In genomic region chr1:109639841-109640184, GRCh38 we compare ENCODE assay signal across 15 cellular contexts. TPM values are rescaled to one million over a fixed set of nuclear protein-coding genes. Genes with fewer than 3 reads are reported as not detected.
A peak's percentile ranks its signal among the peaks of the same experiment; 100 is the strongest.
DNase-seq lines count a peak whose midpoint lies in the region; ATAC-seq, FAIRE-seq and TF ChIP-seq lines count a peak whose summit lies in the region.
"Had no signal": no experiment of that assay in that cellular context is flagged by ENCODE, and none has a peak within 500 bp of the region (broad histone marks: within the 10 kb centered on the region; RNA-seq: fewer than 3 reads in every experiment).

No MANE protein-coding gene starts in this region.

- H3K9ac ChIP-seq in HepG2 (ENCODE audit: insufficient read depth, low read depth, low read length) = no peak overlapping the region

- POLR2A ChIA-PET in HepG2 (lab: Yijun Ruan, JAX) = interaction anchor here (0.7 to 3.8 kb wide), 11 partner anchors 11 to 145 kb away, joined by 3 to 23 read pairs (median 4); partner anchors contain the start of genes EPS8L3, GNAI3, GSTM2 and GSTM4

- H3K4me3 Mint-ChIP-seq in chondrocyte (ENCODE audit: unreplicated experiment) = no peak overlapping the region

- H3K4me2 ChIP-seq in HepG2 (ENCODE audit: low read depth, low read length) = peak overlapping the region; percentile 29; the same call in 1 of the 2 replicates
- H3K4me2 ChIP-seq: PC-9 had no signal

- CTCF ChIA-PET in HepG2 (lab: Yijun Ruan, JAX; ENCODE audit: low intra/inter-chr PET ratio, low total read pairs) = interaction anchor here (1.1 to 2.6 kb wide), 3 partner anchors 10 to 134 kb away, joined by 3 to 13 read pairs (median 7); no protein-coding TSS in a partner anchor

- peaks cover 39% of the 10 kb centered on the region for H3K4me1 ChIP-seq in HepG2 (ENCODE audit: insufficient read depth, low read length)
- peaks cover 0 to 17% (median 0%) of the 10 kb centered on the region in 4 donors for H3K4me1 ChIP-seq in right lobe of liver
- H3K4me1 ChIP-seq in upper lobe of right lung = peaks cover 8% of the 10 kb centered on the region
- H3K4me1 ChIP-seq: ascending aorta, psoas muscle had no signal

- TF ChIP-seq POLR2A in HepG2 (IDR thresholded peaks at IDR 0.05; ENCODE audit: insufficient read depth in 1 of 2, low read depth in 2 of 2, low read length in 2 of 2) = no peak
- TF ChIP-seq POLR2A in right lobe of liver (IDR thresholded peaks at IDR 0.05) = no peak

- H3K9me3 ChIP-seq in HepG2 (ENCODE audit: low read length) = no peaks in the 10 kb centered on the region
- H3K9me3 ChIP-seq in right lobe of liver = no peaks in the 10 kb centered on the region
- H3K9me3 ChIP-seq in upper lobe of right lung = no peaks in the 10 kb centered on the region
- H3K9me3 ChIP-seq: ascending aorta, gastroesophageal sphincter, lower lobe of right lung, psoas muscle, stomach had no signal

- 0 out of 5 replicates have a peak, but pooled peaks cover 0 to 3% of the 10 kb centered on the region in 2 experiments for H3K27me3 ChIP-seq in HepG2 (ENCODE audit: control insufficient read depth in 1 of 2, insufficient read depth in 2 of 2, low read length in 2 of 2)
- H3K27me3 ChIP-seq in right lobe of liver = no peaks in the 10 kb centered on the region
- H3K27me3 ChIP-seq in upper lobe of right lung = no peaks in the 10 kb centered on the region
- H3K27me3 ChIP-seq: ascending aorta, gastroesophageal sphincter, stomach had no signal

- H3K27ac Mint-ChIP-seq in chondrocyte (ENCODE audit: unreplicated experiment) = no peak overlapping the region

- no peak overlapping the region for H3K4me3 ChIP-seq in HepG2 (replicated peaks in 1 of 3; ENCODE audit: insufficient read depth in 1 of 3, low read depth in 2 of 3, low read length in 3 of 3)
- no peak overlapping the region for H3K4me3 ChIP-seq in right lobe of liver
- H3K4me3 ChIP-seq in upper lobe of right lung = no peak overlapping the region
- H3K4me3 ChIP-seq: ascending aorta, gastroesophageal sphincter, lower lobe of right lung, PC-9, psoas muscle, stomach had no signal

- H3K36me3 ChIP-seq in HepG2 (replicated peaks in 1 of 2; ENCODE audit: control insufficient read depth in 1 of 2, insufficient read depth in 2 of 2, low read length in 2 of 2) (no peaks in the 10 kb centered on the region), right lobe of liver (no peaks in the 10 kb centered on the region), upper lobe of right lung (no peaks in the 10 kb centered on the region)
- H3K36me3 ChIP-seq: ascending aorta, gastroesophageal sphincter, lower lobe of right lung, stomach had no signal

- peaks cover 18% of the 10 kb centered on the region for H3K4me1 Mint-ChIP-seq in chondrocyte (ENCODE audit: low read depth)

- TF ChIP-seq EP300 in HepG2 (IDR thresholded peaks at IDR 0.05; ENCODE audit: low read depth in 2 of 2, low read length in 2 of 2) (no peak), HepG2 (CRISPR knock-in tag; IDR thresholded peaks at IDR 0.05; ENCODE audit: borderline replicate concordance) (no peak)

- no TSS peak for BruUV-seq in HepG2 (replicated peaks; lab: Mats Ljungman, UMichigan)

- no peak for TF ChIP-seq CTCF in HepG2 (CRISPR knock-in tag; IDR thresholded peaks at IDR 0.05)
- no peak for TF ChIP-seq CTCF in right lobe of liver (IDR thresholded peaks at IDR 0.05)
- no peak for TF ChIP-seq CTCF in chondrocyte (IDR thresholded peaks at IDR 0.05)
- no peak for TF ChIP-seq CTCF in upper lobe of right lung (IDR thresholded peaks at IDR 0.05)

- in situ Hi-C loops in HepG2 (cut with HindIII; ENCODE audit: extremely low pct_ligation_motif_present, low pct_unique_long_range_greater_than_20kb) (loop anchor here (5.0 to 10.0 kb wide), 3 partner anchors 67 to 345 kb away; partner anchors contain the start of gene AHCYL1), ACHN (cut with HindIII; ENCODE audit: low pct_ligation_motif_present, low pct_unique_long_range_greater_than_20kb, low sequenced_read_pairs) (no loop called here)

- H3K27ac ChIP-seq in HepG2 (ENCODE audit: extremely low read length, insufficient read depth, low read length) (no peak overlapping the region), right lobe of liver (no peak overlapping the region), upper lobe of right lung (no peak overlapping the region)
- H3K27ac ChIP-seq: ascending aorta, gastroesophageal sphincter, lower lobe of right lung, PC-9, psoas muscle, stomach had no signal

- no peaks in the 10 kb centered on the region for H4K20me1 ChIP-seq in HepG2 (ENCODE audit: insufficient read depth, low read length)

- no peak for DNase-seq in HepG2 (ENCODE audit: low spot score)
- no peak for DNase-seq in right lobe of liver
- peak; percentile 57 for DNase-seq in chondrocyte (ENCODE audit: low spot score)
- peak; percentile 52 for DNase-seq in upper lobe of right lung
- DNase-seq in SHP77 (lab: John Stamatoyannopoulos, UW) = no peak
- no peak for DNase-seq in ACHN

- H3K27me3 Mint-ChIP-seq in chondrocyte (ENCODE audit: low read depth) = no peaks in the 10 kb centered on the region

- no peak for FAIRE-seq in HepG2 (lab: Jason Lieb, UNC)
- FAIRE-seq: colon, TTC549 had no signal

- H3K9me3 Mint-ChIP-seq in chondrocyte (ENCODE audit: low read depth) = no peaks in the 10 kb centered on the region

- ATAC-seq in HepG2 (peak; percentile 16), right lobe of liver (no peak), upper lobe of right lung (no peak)

- no peak for TF ChIP-seq RAD21 in HepG2 (CRISPR knock-in tag; IDR thresholded peaks at IDR 0.05)

- WGBS in HepG2 (ENCODE audit: low lambda C conversion rate) = 19% methylated on average over 5 of the region's 6 CpGs
- WGBS in right lobe of liver (ENCODE audit: insufficient coverage, low coverage, low lambda C conversion rate, missing lambda C conversion rate) = 20% methylated on average over 1 of the region's 6 CpGs

- intact Hi-C loops in HepG2 (cut with micrococcal nuclease; ENCODE audit: unreplicated experiment) (loop anchor here (2.0 to 5.0 kb wide), 2 partner anchors 97 to 352 kb away; no protein-coding TSS in a partner anchor), right lobe of liver (cut with DNase I) (loop anchor here (5.0 kb wide), 2 partner anchors 132 to 153 kb away; no protein-coding TSS in a partner anchor), upper lobe of right lung (cut with DNase I) (loop anchor here (5.0 kb wide), 1 partner anchor 132 kb away; no protein-coding TSS in a partner anchor)

- no peaks in the 10 kb centered on the region for H3K79me2 ChIP-seq in HepG2 (ENCODE audit: insufficient read depth, low read length)

- no peak overlapping the region for H2AFZ ChIP-seq in HepG2 (ENCODE audit: low read length)
- H2AFZ ChIP-seq: PC-9 had no signal

- no peaks in the 10 kb centered on the region for H3K36me3 Mint-ChIP-seq in chondrocyte (ENCODE audit: low read depth)
- H3K36me3 Mint-ChIP-seq: naive thymus-derived CD4-positive, alpha-beta T cell had no signal

RNA-seq across cellular contexts. Expression of gene GSTM4, which starts 16.1 kb away (rescaled TPM):
- 25.3 and 30.6 TPM in 2 replicates for total RNA-seq in HepG2 (2016; rRNA removed; fragmentation: Illumina TruSeq; extraction: Trizol)
- total RNA-seq in HepG2 (2016; cell fraction: cytosol; rRNA removed; fragmentation: Illumina TruSeq; extraction: Trizol; ENCODE audit: low read depth) = 5.6 and 6.1 TPM in 2 replicates
- 24.3 and 31.1 TPM in 2 replicates for total RNA-seq in HepG2 (2016; cell fraction: insoluble cytoplasmic fraction; rRNA removed; fragmentation: Illumina TruSeq; extraction: Trizol)
- 7.3 and 9.5 TPM in 2 replicates for total RNA-seq in HepG2 (2016; cell fraction: membrane; rRNA removed; fragmentation: Illumina TruSeq; extraction: Trizol)
- total RNA-seq in HepG2 (2016; cell fraction: nucleus; rRNA removed; fragmentation: Illumina TruSeq; extraction: Trizol) = 21.1 and 23.4 TPM in 2 replicates
- 36.7 and 40.8 TPM in 2 replicates for polyA plus RNA-seq in HepG2 (2011; rRNA removed)
- polyA plus RNA-seq in HepG2 (2011; cell fraction: cytosol; rRNA removed) = 29.0 and 30.5 TPM in 2 replicates
- polyA plus RNA-seq in HepG2 (2011; cell fraction: nucleus; rRNA removed) = 60.6 and 65.2 TPM in 2 replicates
- polyA plus RNA-seq in HepG2 (2012) = 22.1 and 35.2 TPM in 2 replicates
- 7.6 and 9.9 TPM in 2 replicates for polyA plus RNA-seq in HepG2 (2016; cell fraction: cytosol; fragmentation: Illumina TruSeq; extraction: Trizol; ENCODE audit: low read depth)
- 56.0 and 57.9 TPM in 2 replicates for polyA plus RNA-seq in HepG2 (2016; cell fraction: insoluble cytoplasmic fraction; fragmentation: Illumina TruSeq; extraction: Trizol; ENCODE audit: low read depth)
- polyA plus RNA-seq in HepG2 (2016; cell fraction: membrane; fragmentation: Illumina TruSeq; extraction: Trizol; ENCODE audit: low read depth) = 10.7 and 14.0 TPM in 2 replicates
- 45.9 and 50.6 TPM in 2 replicates for polyA plus RNA-seq in HepG2 (2016; cell fraction: nucleus; fragmentation: Illumina TruSeq; extraction: Trizol; ENCODE audit: insufficient read depth, low read depth)
- 10.0 and 40.8 TPM in 2 replicates for polyA minus RNA-seq in HepG2 (2011; rRNA and poly(A)+ RNA removed; ENCODE audit: low replicate concordance)
- 14.8 and 15.5 TPM in 2 replicates for polyA minus RNA-seq in HepG2 (2011; cell fraction: cytosol; rRNA and poly(A)+ RNA removed)
- polyA minus RNA-seq in HepG2 (2011; cell fraction: nucleus; rRNA and poly(A)+ RNA removed) = 23.6 and 26.2 TPM in 2 replicates
- 10 to 100 TPM; 18.5 to 32.1 (median 23.8) TPM for total RNA-seq in right lobe of liver
- total RNA-seq in chondrocyte = 14.5 to 20.8 TPM (median 14.8 TPM) in 3 replicates
- total RNA-seq in upper lobe of right lung = 17.2 TPM

RNA-seq across cellular contexts. Expression of gene AMPD2, which starts 20.2 kb away (rescaled TPM):
- total RNA-seq in HepG2 (2016; rRNA removed; fragmentation: Illumina TruSeq; extraction: Trizol) (35.4 and 62.3 TPM in 2 replicates), right lobe of liver (10 to 100 TPM; 29.1 to 59.1 (median 37.2) TPM), chondrocyte (70.6 to 100 TPM (median 74.2 TPM) in 3 replicates), upper lobe of right lung (56.9 TPM)
- 20.0 and 20.2 TPM in 2 replicates for total RNA-seq in HepG2 (2016; cell fraction: cytosol; rRNA removed; fragmentation: Illumina TruSeq; extraction: Trizol; ENCODE audit: low read depth)
- 32.6 and 64.7 TPM in 2 replicates for total RNA-seq in HepG2 (2016; cell fraction: insoluble cytoplasmic fraction; rRNA removed; fragmentation: Illumina TruSeq; extraction: Trizol)
- 19.8 and 21.1 TPM in 2 replicates for total RNA-seq in HepG2 (2016; cell fraction: membrane; rRNA removed; fragmentation: Illumina TruSeq; extraction: Trizol)
- 80.0 and 95.3 TPM in 2 replicates for total RNA-seq in HepG2 (2016; cell fraction: nucleus; rRNA removed; fragmentation: Illumina TruSeq; extraction: Trizol)
- 82.0 and 101 TPM in 2 replicates for polyA plus RNA-seq in HepG2 (2011; rRNA removed)
- polyA plus RNA-seq in HepG2 (2011; cell fraction: cytosol; rRNA removed) = 18.3 and 29.8 TPM in 2 replicates
- polyA plus RNA-seq in HepG2 (2011; cell fraction: nucleus; rRNA removed) = 742 and 904 TPM in 2 replicates
- 61.2 and 88.0 TPM in 2 replicates for polyA plus RNA-seq in HepG2 (2012)
- polyA plus RNA-seq in HepG2 (2016; cell fraction: cytosol; fragmentation: Illumina TruSeq; extraction: Trizol; ENCODE audit: low read depth) = 4.4 and 5.7 TPM in 2 replicates
- polyA plus RNA-seq in HepG2 (2016; cell fraction: insoluble cytoplasmic fraction; fragmentation: Illumina TruSeq; extraction: Trizol; ENCODE audit: low read depth) = 30.8 and 40.4 TPM in 2 replicates
- polyA plus RNA-seq in HepG2 (2016; cell fraction: membrane; fragmentation: Illumina TruSeq; extraction: Trizol; ENCODE audit: low read depth) = 9.8 and 10.4 TPM in 2 replicates
- polyA plus RNA-seq in HepG2 (2016; cell fraction: nucleus; fragmentation: Illumina TruSeq; extraction: Trizol; ENCODE audit: insufficient read depth, low read depth) = 212 and 215 TPM in 2 replicates
- polyA minus RNA-seq in HepG2 (2011; rRNA and poly(A)+ RNA removed; ENCODE audit: low replicate concordance) = 85.1 and 107 TPM in 2 replicates
- polyA minus RNA-seq in HepG2 (2011; cell fraction: cytosol; rRNA and poly(A)+ RNA removed) = 18.3 and 23.2 TPM in 2 replicates
- 112 and 125 TPM in 2 replicates for polyA minus RNA-seq in HepG2 (2011; cell fraction: nucleus; rRNA and poly(A)+ RNA removed)

RNA-seq across cellular contexts. Expression of gene GNAT2, which starts 20.4 kb away (rescaled TPM):
- 0.20 and 0.24 TPM in 2 replicates for total RNA-seq in HepG2 (2016; rRNA removed; fragmentation: Illumina TruSeq; extraction: Trizol)
- total RNA-seq in HepG2 (2016; cell fraction: cytosol; rRNA removed; fragmentation: Illumina TruSeq; extraction: Trizol; ENCODE audit: low read depth) = not detected in 2 replicates
- total RNA-seq in HepG2 (2016; cell fraction: insoluble cytoplasmic fraction; rRNA removed; fragmentation: Illumina TruSeq; extraction: Trizol) = 0.49 and 0.61 TPM in 2 replicates
- total RNA-seq in HepG2 (2016; cell fraction: membrane; rRNA removed; fragmentation: Illumina TruSeq; extraction: Trizol) = 0.21 TPM in 1 of 2 replicates, not detected in the other
- total RNA-seq in HepG2 (2016; cell fraction: nucleus; rRNA removed; fragmentation: Illumina TruSeq; extraction: Trizol) = not detected in 2 replicates
- 0.08 TPM in 1 of 2 replicates, not detected in the other for polyA plus RNA-seq in HepG2 (2011; rRNA removed)
- 0.04 and 0.05 TPM in 2 replicates for polyA plus RNA-seq in HepG2 (2011; cell fraction: cytosol; rRNA removed)
- not detected in 2 replicates for polyA plus RNA-seq in HepG2 (2011; cell fraction: nucleus; rRNA removed)
- not detected in 2 replicates for polyA plus RNA-seq in HepG2 (2012)
- 0.18 TPM in 1 of 2 replicates, not detected in the other for polyA plus RNA-seq in HepG2 (2016; cell fraction: cytosol; fragmentation: Illumina TruSeq; extraction: Trizol; ENCODE audit: low read depth)
- not detected in 2 replicates for polyA plus RNA-seq in HepG2 (2016; cell fraction: insoluble cytoplasmic fraction; fragmentation: Illumina TruSeq; extraction: Trizol; ENCODE audit: low read depth)
- 0.17 and 0.52 TPM in 2 replicates for polyA plus RNA-seq in HepG2 (2016; cell fraction: membrane; fragmentation: Illumina TruSeq; extraction: Trizol; ENCODE audit: low read depth)
- polyA plus RNA-seq in HepG2 (2016; cell fraction: nucleus; fragmentation: Illumina TruSeq; extraction: Trizol; ENCODE audit: insufficient read depth, low read depth) = not detected in 2 replicates
- polyA minus RNA-seq in HepG2 (2011; rRNA and poly(A)+ RNA removed; ENCODE audit: low replicate concordance) = not detected in 2 replicates
- polyA minus RNA-seq in HepG2 (2011; cell fraction: cytosol; rRNA and poly(A)+ RNA removed) = not detected in 2 replicates
- polyA minus RNA-seq in HepG2 (2011; cell fraction: nucleus; rRNA and poly(A)+ RNA removed) = not detected in 2 replicates
- under 1 TPM in 3 of 6 experiments, not detected in 3; 0.20 to 0.21 (median 0.20) TPM for total RNA-seq in right lobe of liver
- total RNA-seq in chondrocyte = not detected in 3 replicates
- total RNA-seq in upper lobe of right lung = not detected
- total RNA-seq: ascending aorta, gastroesophageal sphincter, lower lobe of right lung, psoas muscle, stomach had no signal
- polyA plus RNA-seq: naive thymus-derived CD4-positive, alpha-beta T cell had no signal

RNA-seq across cellular contexts. Expression of gene GSTM2, which starts 28.0 kb away (rescaled TPM):
- total RNA-seq in HepG2 (2016; rRNA removed; fragmentation: Illumina TruSeq; extraction: Trizol) (6.5 and 7.0 TPM in 2 replicates), right lobe of liver (10 to 100 TPM in 4 of 6 experiments, 1 to 10 TPM in 2; 4.4 to 16.0 (median 12.7) TPM), chondrocyte (24.6 to 41.3 TPM (median 25.8 TPM) in 3 replicates), upper lobe of right lung (37.3 TPM)
- total RNA-seq in HepG2 (2016; cell fraction: cytosol; rRNA removed; fragmentation: Illumina TruSeq; extraction: Trizol; ENCODE audit: low read depth) = 1.9 and 2.5 TPM in 2 replicates
- total RNA-seq in HepG2 (2016; cell fraction: insoluble cytoplasmic fraction; rRNA removed; fragmentation: Illumina TruSeq; extraction: Trizol) = 8.1 and 8.3 TPM in 2 replicates
- 2.0 and 2.7 TPM in 2 replicates for total RNA-seq in HepG2 (2016; cell fraction: membrane; rRNA removed; fragmentation: Illumina TruSeq; extraction: Trizol)
- total RNA-seq in HepG2 (2016; cell fraction: nucleus; rRNA removed; fragmentation: Illumina TruSeq; extraction: Trizol) = 8.1 and 8.5 TPM in 2 replicates
- 15.0 and 17.0 TPM in 2 replicates for polyA plus RNA-seq in HepG2 (2011; rRNA removed)
- 5.9 and 7.2 TPM in 2 replicates for polyA plus RNA-seq in HepG2 (2011; cell fraction: cytosol; rRNA removed)
- polyA plus RNA-seq in HepG2 (2011; cell fraction: nucleus; rRNA removed) = 102 and 131 TPM in 2 replicates
- polyA plus RNA-seq in HepG2 (2012) = 19.7 and 21.3 TPM in 2 replicates
- polyA plus RNA-seq in HepG2 (2016; cell fraction: cytosol; fragmentation: Illumina TruSeq; extraction: Trizol; ENCODE audit: low read depth) = 4.7 and 5.2 TPM in 2 replicates
- polyA plus RNA-seq in HepG2 (2016; cell fraction: insoluble cytoplasmic fraction; fragmentation: Illumina TruSeq; extraction: Trizol; ENCODE audit: low read depth) = 15.3 and 17.0 TPM in 2 replicates
- polyA plus RNA-seq in HepG2 (2016; cell fraction: membrane; fragmentation: Illumina TruSeq; extraction: Trizol; ENCODE audit: low read depth) = 3.5 and 4.5 TPM in 2 replicates
- 30.8 and 32.2 TPM in 2 replicates for polyA plus RNA-seq in HepG2 (2016; cell fraction: nucleus; fragmentation: Illumina TruSeq; extraction: Trizol; ENCODE audit: insufficient read depth, low read depth)
- polyA minus RNA-seq in HepG2 (2011; rRNA and poly(A)+ RNA removed; ENCODE audit: low replicate concordance) = 0.26 and 6.7 TPM in 2 replicates
- 1.7 and 2.7 TPM in 2 replicates for polyA minus RNA-seq in HepG2 (2011; cell fraction: cytosol; rRNA and poly(A)+ RNA removed)
- polyA minus RNA-seq in HepG2 (2011; cell fraction: nucleus; rRNA and poly(A)+ RNA removed) = 12.9 TPM in 2 replicates

RNA-seq across cellular contexts. Expression of gene GSTM1, which starts 47.8 kb away (rescaled TPM):
- total RNA-seq in HepG2 (2016; rRNA removed; fragmentation: Illumina TruSeq; extraction: Trizol) (not detected in 2 replicates), right lobe of liver (100 to 1,000 TPM in 1 of 6 experiments, 10 to 100 TPM in 2, not detected in 3; 32.1 to 248 (median 43.0) TPM), chondrocyte (8.9 to 17.8 TPM (median 17.8 TPM) in 3 replicates), upper lobe of right lung (not detected)
- total RNA-seq in HepG2 (2016; cell fraction: cytosol; rRNA removed; fragmentation: Illumina TruSeq; extraction: Trizol; ENCODE audit: low read depth) = not detected in 2 replicates
- total RNA-seq in HepG2 (2016; cell fraction: insoluble cytoplasmic fraction; rRNA removed; fragmentation: Illumina TruSeq; extraction: Trizol) = 0.15 TPM in 1 of 2 replicates, not detected in the other
- not detected in 2 replicates for total RNA-seq in HepG2 (2016; cell fraction: membrane; rRNA removed; fragmentation: Illumina TruSeq; extraction: Trizol)
- not detected in 2 replicates for total RNA-seq in HepG2 (2016; cell fraction: nucleus; rRNA removed; fragmentation: Illumina TruSeq; extraction: Trizol)
- polyA plus RNA-seq in HepG2 (2011; rRNA removed) = 0.42 and 0.55 TPM in 2 replicates
- 0.22 and 0.66 TPM in 2 replicates for polyA plus RNA-seq in HepG2 (2011; cell fraction: cytosol; rRNA removed)
- 0.57 and 0.76 TPM in 2 replicates for polyA plus RNA-seq in HepG2 (2011; cell fraction: nucleus; rRNA removed)
- 0.27 TPM in 1 of 2 replicates, not detected in the other for polyA plus RNA-seq in HepG2 (2012)
- not detected in 2 replicates for polyA plus RNA-seq in HepG2 (2016; cell fraction: cytosol; fragmentation: Illumina TruSeq; extraction: Trizol; ENCODE audit: low read depth)
- polyA plus RNA-seq in HepG2 (2016; cell fraction: insoluble cytoplasmic fraction; fragmentation: Illumina TruSeq; extraction: Trizol; ENCODE audit: low read depth) = 0.21 and 0.40 TPM in 2 replicates
- not detected in 2 replicates for polyA plus RNA-seq in HepG2 (2016; cell fraction: membrane; fragmentation: Illumina TruSeq; extraction: Trizol; ENCODE audit: low read depth)
- polyA plus RNA-seq in HepG2 (2016; cell fraction: nucleus; fragmentation: Illumina TruSeq; extraction: Trizol; ENCODE audit: insufficient read depth, low read depth) = not detected in 2 replicates
- 1.6 TPM in 1 of 2 replicates, not detected in the other for polyA minus RNA-seq in HepG2 (2011; rRNA and poly(A)+ RNA removed; ENCODE audit: low replicate concordance)
- not detected in 2 replicates for polyA minus RNA-seq in HepG2 (2011; cell fraction: cytosol; rRNA and poly(A)+ RNA removed)
- not detected in 2 replicates for polyA minus RNA-seq in HepG2 (2011; cell fraction: nucleus; rRNA and poly(A)+ RNA removed)
- total RNA-seq: lower lobe of right lung, PC-9 had no signal

Comparison
In these comparisons a context has a peak if more than half of its experiments do, and no peak if none do; other contexts are left out.
1. DNase-seq: peak in chondrocyte (single experiment) and upper lobe of right lung (single experiment); none in HepG2 (single experiment), right lobe of liver (0 of 3), SHP77 (0 of 2) and ACHN (single experiment).